1 cellular context compared by ENCODE assay signal in the genomic region with DNA sequence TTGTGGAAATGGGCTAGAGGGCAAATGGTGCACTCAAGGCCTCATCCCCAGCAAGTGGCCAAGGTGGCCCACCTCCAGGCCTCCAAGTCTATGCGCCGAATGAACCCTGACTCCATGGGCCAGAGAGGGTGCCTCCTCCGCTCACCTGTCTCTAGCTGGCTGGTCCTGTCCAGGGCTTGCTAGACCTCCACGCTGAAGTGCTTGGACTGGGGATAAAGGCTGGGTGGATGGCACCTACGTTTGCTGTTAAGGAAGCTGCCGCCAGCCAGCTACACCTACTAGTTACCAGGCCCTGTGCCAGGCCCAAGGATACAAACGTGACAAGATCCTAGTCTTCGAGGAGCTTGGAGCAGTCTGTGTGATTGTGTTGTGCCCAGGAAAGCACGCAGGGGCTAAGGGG.
TF ChIP-seq lines count a peak whose summit lies in the region.

No MANE protein-coding gene starts in this region.

TF ChIP-seq in HepG2, 621 proteins besides CTCF, POLR2A, EP300 and RAD21:
- TF ChIP-seq SYNCRIP (IDR thresholded peaks at IDR 0.05; ENCODE audit: insufficient read depth, low read depth, low read length) (no peak), ZBTB33 (CRISPR knock-in tag; IDR thresholded peaks at IDR 0.05) (no peak), ZNF136 (CRISPR knock-in tag; IDR thresholded peaks at IDR 0.05; ENCODE audit: low read depth) (no peak), RBAK (CRISPR knock-in tag; IDR thresholded peaks at IDR 0.05) (no peak), ZBTB14 (CRISPR knock-in tag; IDR thresholded peaks at IDR 0.05) (no peak), YY1 (IDR thresholded peaks at IDR 0.05; ENCODE audit: insufficient read depth, insufficient replicate concordance, low read depth, low read length) (no peak), ZNF460 (CRISPR knock-in tag; IDR thresholded peaks at IDR 0.05; ENCODE audit: borderline replicate concordance) (no peak)
- TF ChIP-seq, protein P1, sequence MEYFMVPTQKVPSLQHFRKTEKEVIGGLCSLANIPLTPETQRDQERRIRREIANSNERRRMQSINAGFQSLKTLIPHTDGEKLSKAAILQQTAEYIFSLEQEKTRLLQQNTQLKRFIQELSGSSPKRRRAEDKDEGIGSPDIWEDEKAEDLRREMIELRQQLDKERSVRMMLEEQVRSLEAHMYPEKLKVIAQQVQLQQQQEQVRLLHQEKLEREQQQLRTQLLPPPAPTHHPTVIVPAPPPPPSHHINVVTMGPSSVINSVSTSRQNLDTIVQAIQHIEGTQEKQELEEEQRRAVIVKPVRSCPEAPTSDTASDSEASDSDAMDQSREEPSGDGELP (IDR thresholded peaks at IDR 0.05; ENCODE audit: borderline replicate concordance, low read depth) = no peak
- TF ChIP-seq, protein P2, sequence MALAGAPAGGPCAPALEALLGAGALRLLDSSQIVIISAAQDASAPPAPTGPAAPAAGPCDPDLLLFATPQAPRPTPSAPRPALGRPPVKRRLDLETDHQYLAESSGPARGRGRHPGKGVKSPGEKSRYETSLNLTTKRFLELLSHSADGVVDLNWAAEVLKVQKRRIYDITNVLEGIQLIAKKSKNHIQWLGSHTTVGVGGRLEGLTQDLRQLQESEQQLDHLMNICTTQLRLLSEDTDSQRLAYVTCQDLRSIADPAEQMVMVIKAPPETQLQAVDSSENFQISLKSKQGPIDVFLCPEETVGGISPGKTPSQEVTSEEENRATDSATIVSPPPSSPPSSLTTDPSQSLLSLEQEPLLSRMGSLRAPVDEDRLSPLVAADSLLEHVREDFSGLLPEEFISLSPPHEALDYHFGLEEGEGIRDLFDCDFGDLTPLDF (CRISPR knock-in tag; IDR thresholded peaks at IDR 0.05) = no peak
